24 cellular contexts compared by ENCODE assay signal in genomic region chr3:88267847-88268246, GRCh38.
"Had no signal": no experiment of that assay in that cellular context is flagged by ENCODE, and none has a peak within 500 bp of the region (broad histone marks: within the 10 kb centered on the region; RNA-seq: fewer than 3 reads in every experiment).

No MANE protein-coding gene starts in this region.

- H3K9ac ChIP-seq: SK-N-SH had no signal

- H3K4me2 ChIP-seq: PC-9, SK-N-SH had no signal

- DNase-seq: activated CD4-positive, alpha-beta memory T cell treated with anti-CD3 and anti-CD28 coated beads for 36 hours; activated CD4-positive, alpha-beta T cell treated with anti-CD3 and anti-CD28 coated beads, Interleukin-2, amount 10 ng/mL, durations not matched to agents 7 days and 5 days; activated CD4-positive, CD25-positive, alpha-beta regulatory T cell; activated gamma-delta T cell treated with Interleukin-2 at 50 U/mL for 16 hours; activated naive CD4-positive, alpha-beta T cell treated with anti-CD3 and anti-CD28 coated beads, Interleukin-2, amount 10 ng/mL, durations not matched to agents 7 days and 5 days; activated naive CD8-positive, alpha-beta T cell treated with anti-CD3 and anti-CD28 coated beads for 36 hours; activated T-cell treated with anti-CD3 and anti-CD28 coated beads for 4 hours; activated T-cell treated with anti-CD3 and anti-CD28 coated beads, Interleukin-2, amount 50 U/mL, for 48 hours; cerebellar nuclear complex; Karpas-422; MM.1S; NCI-H1436; NCI-H1694 treated with DMSO at 0.1 percent for 48 hours; NCI-H2029 treated with DMSO at 0.1 percent for 48 hours; NCI-H2171; NCI-H2227 treated with DMSO at 0.1 percent for 48 hours; NCI-H446 treated with DMSO at 0.1 percent for 48 hours; NCI-H526 treated with DMSO at 0.1 percent for 48 hours; PC-9; SIG-M5; SK-N-SH; T-helper 1 cell had no signal

- H3K27ac ChIP-seq: PC-9, VCaP had no signal

- ATAC-seq: K562 had no signal

- H2AFZ ChIP-seq: PC-9 had no signal

- FAIRE-seq: K562 had no signal

- H3K4me3 ChIP-seq: K562, PC-9 had no signal

- H3K9me3 ChIP-seq: SK-N-SH had no signal
